Comparison of ENCODE assay signal across 9 cellular contexts in genomic region chrX:101385795-101386541, GRCh38. TPM values are rescaled to one million over a fixed set of nuclear protein-coding genes. Genes with fewer than 3 reads are reported as not detected.
DNase-seq lines count a peak whose midpoint lies in the region; ATAC-seq and TF ChIP-seq lines count a peak whose summit lies in the region.
"Had no signal": no experiment of that assay in that cellular context is flagged by ENCODE, and none has a peak within 500 bp of the region (broad histone marks: within the 10 kb centered on the region; RNA-seq: fewer than 3 reads in every experiment).

Gene BTK (minus strand): TSS chrX:101386191. CDS start chrX:101375284, 10,907 bp downstream.

- no peak within 1 kb of the TSS for H3K4me3 ChIP-seq in osteoblast (ENCODE audit: insufficient read depth, low read length)

- H3K36me3 Mint-ChIP-seq in activated CD4-positive, alpha-beta T cell treated with anti-CD3 and anti-CD28 coated beads for 36 hours (ENCODE audit: low read depth): peaks cover 2% of the 10 kb centered on the region
- peaks cover 3% of the 10 kb centered on the region in 2 donors for H3K36me3 Mint-ChIP-seq in activated naive CD4-positive, alpha-beta T cell treated with anti-CD3 and anti-CD28 coated beads, Interleukin-2, amount 50 U/mL, for 72 hours

- DNase-seq in NOMO-1 treated with dmso at 0.1 percent for 144 hours (lab: John Stamatoyannopoulos, UW; ENCODE audit: unreplicated experiment) (peak; percentile 71), osteoblast (ENCODE audit: insufficient read length, low spot score, missing footprints) (peak; percentile 64), cardiac septum (ENCODE audit: low spot score) (no peak)
- no peak for DNase-seq in activated CD4-positive, alpha-beta T cell treated with anti-CD3 and anti-CD28 coated beads for 36 hours
- no peak for DNase-seq in activated naive CD4-positive, alpha-beta T cell treated with anti-CD3 and anti-CD28 coated beads, Interleukin-2, amount 50 U/mL, for 72 hours (ENCODE audit: low spot score in 2 of 2)
- no peak for DNase-seq in stimulated activated CD4-positive, alpha-beta T cell treated with anti-CD3 and anti-CD28 coated beads, Interleukin-1b, Interleukin-23, amount 100 ng/mL, for 48 hours
- DNase-seq: IMR-90 had no signal

- no peak within 1 kb of the TSS for H3K4me3 Mint-ChIP-seq in activated CD4-positive, alpha-beta T cell treated with anti-CD3 and anti-CD28 coated beads for 36 hours

- H3K27me3 Mint-ChIP-seq in activated CD4-positive, alpha-beta T cell treated with anti-CD3 and anti-CD28 coated beads for 36 hours: peaks cover 3% of the 10 kb centered on the region

- ATAC-seq in GM18868 (IDR thresholded peaks at IDR 0.05; ENCODE audit: unreplicated experiment): peak; percentile 62
- peak; percentile 70 for ATAC-seq in HG02763 (IDR thresholded peaks at IDR 0.05; ENCODE audit: unreplicated experiment)
- no peak for ATAC-seq in activated CD4-positive, alpha-beta T cell treated with anti-CD3 and anti-CD28 coated beads for 36 hours
- no peak for ATAC-seq in activated naive CD4-positive, alpha-beta T cell treated with anti-CD3 and anti-CD28 coated beads, Interleukin-2, amount 50 U/mL, for 72 hours

- no peaks in the 10 kb centered on the region for H3K9me3 ChIP-seq in osteoblast (ENCODE audit: low read depth, low read length)

- H3K27me3 ChIP-seq in osteoblast (ENCODE audit: insufficient read depth, low read length): peaks cover 16% of the 10 kb centered on the region

- peaks cover under 1% of the 10 kb centered on the region for H3K79me2 ChIP-seq in osteoblast (ENCODE audit: insufficient read depth, low read length)

- CTCF ChIA-PET in activated CD4-positive, alpha-beta T cell treated with anti-CD3 and anti-CD28 coated beads for 36 hours (lab: Charles Lee): no interaction called here

- H3K4me2 ChIP-seq in osteoblast (ENCODE audit: insufficient read depth, low read length): no peak within 1 kb of the TSS

- H3K4me1 ChIP-seq in osteoblast (ENCODE audit: insufficient read depth, low read length): no peaks in the 10 kb centered on the region

- no peak for TF ChIP-seq CTCF in osteoblast (IDR thresholded peaks at IDR 0.05; ENCODE audit: extremely low read depth, low read depth, low read length)

- H4K20me1 ChIP-seq in osteoblast (ENCODE audit: insufficient read depth, low read length): no peaks in the 10 kb centered on the region

- H3K9me3 Mint-ChIP-seq in activated CD4-positive, alpha-beta T cell treated with anti-CD3 and anti-CD28 coated beads for 36 hours (ENCODE audit: low read depth): no peaks in the 10 kb centered on the region
- H3K9me3 Mint-ChIP-seq in activated naive CD4-positive, alpha-beta T cell treated with anti-CD3 and anti-CD28 coated beads, Interleukin-2, amount 50 U/mL, for 72 hours: no peaks in the 10 kb centered on the region

- no peaks in the 10 kb centered on the region for H3K4me1 Mint-ChIP-seq in activated CD4-positive, alpha-beta T cell treated with anti-CD3 and anti-CD28 coated beads for 36 hours

- no peaks in the 10 kb centered on the region for H3K36me3 ChIP-seq in osteoblast (ENCODE audit: insufficient read depth, low read length)

- no peak within 1 kb of the TSS for H2AFZ ChIP-seq in osteoblast (ENCODE audit: low read length)

- H3K27ac ChIP-seq in osteoblast (ENCODE audit: low read depth, low read length): no peak within 1 kb of the TSS

- POLR2A ChIA-PET in activated CD4-positive, alpha-beta T cell treated with anti-CD3 and anti-CD28 coated beads for 36 hours (lab: Charles Lee): no interaction called here

- intact Hi-C loops in activated CD4-positive, alpha-beta T cell treated with anti-CD3 and anti-CD28 coated beads for 36 hours (cut with DNase I, micrococcal nuclease): no loop called here
- intact Hi-C loops in cardiac septum (cut with DNase I): no loop called here

- H3K27ac Mint-ChIP-seq in activated CD4-positive, alpha-beta T cell treated with anti-CD3 and anti-CD28 coated beads for 36 hours: no peak within 1 kb of the TSS
- H3K27ac Mint-ChIP-seq in activated naive CD4-positive, alpha-beta T cell treated with anti-CD3 and anti-CD28 coated beads, Interleukin-2, amount 50 U/mL, for 72 hours: peak within 1 kb of the TSS in 1 of 2 donors; percentile 25

RNA-seq across cellular contexts. Expression of gene BTK, which starts in this region (rescaled TPM):
- total RNA-seq in osteoblast: not detected in 2 replicates
- total RNA-seq in activated CD4-positive, alpha-beta T cell treated with anti-CD3 and anti-CD28 coated beads for 36 hours: not detected
- total RNA-seq in activated naive CD4-positive, alpha-beta T cell treated with anti-CD3 and anti-CD28 coated beads, Interleukin-2, amount 50 U/mL, for 72 hours: under 1 TPM; 0.19 to 0.41 TPM
- 1.3 TPM for total RNA-seq in cardiac septum
- total RNA-seq: IMR-90 had no signal

Comparison
In these comparisons a context has a peak if more than half of its experiments do, and no peak if none do; other contexts are left out.
1. Peak in DNase-seq in osteoblast; RNA of the gene not detected or under 1 TPM.
2. ATAC-seq: peak in GM18868 (single experiment) and HG02763 (single experiment); none in activated CD4-positive, alpha-beta T cell treated with anti-CD3 and anti-CD28 coated beads for 36 hours (single experiment) and activated naive CD4-positive, alpha-beta T cell treated with anti-CD3 and anti-CD28 coated beads, Interleukin-2, amount 50 U/mL, for 72 hours (0 of 2).